10 cellular contexts compared by ENCODE assay signal in the genomic region with DNA sequence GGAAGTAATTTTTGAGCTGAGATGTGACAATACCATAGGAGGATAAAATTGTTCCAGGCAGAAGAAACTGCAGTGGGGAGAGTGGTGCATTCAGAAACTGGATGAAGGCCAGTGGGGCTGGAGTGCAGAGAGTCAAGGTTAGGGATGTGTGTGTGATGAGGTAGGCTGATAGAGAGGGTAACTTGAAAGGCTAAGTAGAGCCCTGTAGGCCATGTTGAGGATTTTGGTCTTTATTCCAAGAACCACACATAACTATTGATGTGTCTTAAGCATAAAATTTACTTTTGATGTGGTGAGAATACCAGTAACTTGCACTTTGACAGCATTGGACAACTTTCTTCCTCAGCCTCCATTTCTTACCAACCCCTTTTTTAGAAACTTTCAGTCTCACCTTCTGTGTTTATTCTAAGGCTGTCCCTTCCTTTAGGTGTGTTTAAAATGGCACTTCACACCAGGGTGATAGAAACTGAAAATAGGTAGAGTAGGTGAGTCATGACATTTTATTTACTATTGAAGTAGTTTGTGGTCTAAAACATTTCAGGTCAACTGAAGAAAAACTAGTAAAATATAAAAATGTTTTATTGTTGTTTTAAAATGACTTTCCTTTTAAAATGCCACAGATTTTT. TPM values are rescaled to one million over a fixed set of nuclear protein-coding genes. Genes with fewer than 3 reads are reported as not detected.
DNase-seq lines count a peak whose midpoint lies in the region; ATAC-seq and TF ChIP-seq lines count a peak whose summit lies in the region.
"Had no signal": no experiment of that assay in that cellular context is flagged by ENCODE, and none has a peak within 500 bp of the region (broad histone marks: within the 10 kb centered on the region; RNA-seq: fewer than 3 reads in every experiment).

No MANE protein-coding gene starts in this region.

- peaks cover 75% of the 10 kb centered on the region for H3K79me2 ChIP-seq in hepatocyte

- H3K36me3 ChIP-seq in hepatocyte (replicated peaks; ENCODE audit: insufficient read depth, low read depth), result no peaks in the 10 kb centered on the region
- H3K36me3 ChIP-seq: BLaER1 had no signal

- H3K4me2 ChIP-seq in hepatocyte, result no peak overlapping the region
- H3K4me2 ChIP-seq: BLaER1 had no signal

- DNase-seq in activated naive CD4-positive, alpha-beta T cell treated with anti-CD3 and anti-CD28 coated beads, Interleukin-2, amount 10 ng/mL, durations not matched to agents 7 days and 5 days, result peak; percentile 26
- DNase-seq in activated naive CD4-positive, alpha-beta T cell (lab: John Stamatoyannopoulos, UW), result no peak
- peak; percentile 72 for DNase-seq in Jurkat, Clone E6-1 (ENCODE audit: low read depth, low spot score)
- DNase-seq in stimulated activated effector memory CD8-positive, alpha-beta T cell treated with anti-CD3 and anti-CD28 coated beads, Interleukin-12 subunit alpha, Interleukin-12 subunit beta, amount 100 ng/mL, for 72 hours (ENCODE audit: low spot score in 2 of 2), result no peak
- DNase-seq in NCI-H2227 (lab: John Stamatoyannopoulos, UW; ENCODE audit: unreplicated experiment), result no peak
- no peak for DNase-seq in GOT3 (lab: John Stamatoyannopoulos, UW)
- no peak for DNase-seq in hepatocyte (ENCODE audit: low spot score)
- DNase-seq: T-cell had no signal

- peaks cover 6% of the 10 kb centered on the region for H3K36me3 Mint-ChIP-seq in activated naive CD4-positive, alpha-beta T cell treated with anti-CD3 and anti-CD28 coated beads, Interleukin-2, amount 10 ng/mL, durations not matched to agents 7 days and 5 days
- no peaks in the 10 kb centered on the region for H3K36me3 Mint-ChIP-seq in stimulated activated effector memory CD8-positive, alpha-beta T cell treated with anti-CD3 and anti-CD28 coated beads, Interleukin-12 subunit alpha, Interleukin-12 subunit beta, amount 100 ng/mL, for 72 hours

- H3K9me3 ChIP-seq in hepatocyte (ENCODE audit: low read depth), result no peaks in the 10 kb centered on the region
- H3K9me3 ChIP-seq: BLaER1 had no signal

- peak overlapping the region; percentile 75 for H3K27ac Mint-ChIP-seq in activated naive CD4-positive, alpha-beta T cell treated with anti-CD3 and anti-CD28 coated beads, Interleukin-2, amount 10 ng/mL, durations not matched to agents 7 days and 5 days
- no peak overlapping the region for H3K27ac Mint-ChIP-seq in stimulated activated effector memory CD8-positive, alpha-beta T cell treated with anti-CD3 and anti-CD28 coated beads, Interleukin-12 subunit alpha, Interleukin-12 subunit beta, amount 100 ng/mL, for 72 hours
- H3K27ac Mint-ChIP-seq: T-cell had no signal

- peak; percentile 92 for ATAC-seq in HG02588 (IDR thresholded peaks at IDR 0.05; ENCODE audit: unreplicated experiment)
- ATAC-seq in stimulated activated effector memory CD8-positive, alpha-beta T cell treated with anti-CD3 and anti-CD28 coated beads, Interleukin-12 subunit alpha, Interleukin-12 subunit beta, amount 100 ng/mL, for 72 hours, result peak; percentile 62

- H3K27ac ChIP-seq in hepatocyte, result no peak overlapping the region
- H3K27ac ChIP-seq: BLaER1 had no signal

- peaks cover 35% of the 10 kb centered on the region for H3K4me1 Mint-ChIP-seq in activated naive CD4-positive, alpha-beta T cell treated with anti-CD3 and anti-CD28 coated beads, Interleukin-2, amount 10 ng/mL, durations not matched to agents 7 days and 5 days
- H3K4me1 Mint-ChIP-seq in stimulated activated effector memory CD8-positive, alpha-beta T cell treated with anti-CD3 and anti-CD28 coated beads, Interleukin-12 subunit alpha, Interleukin-12 subunit beta, amount 100 ng/mL, for 72 hours, result peaks cover 33% of the 10 kb centered on the region

- H3K27me3 Mint-ChIP-seq in activated naive CD4-positive, alpha-beta T cell treated with anti-CD3 and anti-CD28 coated beads, Interleukin-2, amount 10 ng/mL, durations not matched to agents 7 days and 5 days, result no peaks in the 10 kb centered on the region
- H3K27me3 Mint-ChIP-seq: T-cell had no signal

- H3K4me3 ChIP-seq in Jurkat, Clone E6-1 (ENCODE audit: low read length), result no peak overlapping the region
- no peak overlapping the region for H3K4me3 ChIP-seq in hepatocyte
- H3K4me3 ChIP-seq: BLaER1 had no signal

- no peaks in the 10 kb centered on the region for H3K9me3 Mint-ChIP-seq in activated naive CD4-positive, alpha-beta T cell treated with anti-CD3 and anti-CD28 coated beads, Interleukin-2, amount 10 ng/mL, durations not matched to agents 7 days and 5 days
- no peaks in the 10 kb centered on the region for H3K9me3 Mint-ChIP-seq in stimulated activated effector memory CD8-positive, alpha-beta T cell treated with anti-CD3 and anti-CD28 coated beads, Interleukin-12 subunit alpha, Interleukin-12 subunit beta, amount 100 ng/mL, for 72 hours
- H3K9me3 Mint-ChIP-seq: T-cell had no signal

- H3K4me1 ChIP-seq in hepatocyte (ENCODE audit: insufficient read depth), result no peaks in the 10 kb centered on the region
- H3K4me1 ChIP-seq: BLaER1 had no signal

- CTCF ChIA-PET in activated naive CD4-positive, alpha-beta T cell treated with anti-CD3 and anti-CD28 coated beads, Interleukin-2, amount 10 ng/mL, durations not matched to agents 7 days and 5 days (lab: Charles Lee), result no interaction called here

- peaks cover 45% of the 10 kb centered on the region for H4K20me1 ChIP-seq in hepatocyte (ENCODE audit: insufficient read depth, poor library complexity, severe bottlenecking)

- no peak for TF ChIP-seq CTCF in hepatocyte (IDR thresholded peaks at IDR 0.05; ENCODE audit: poor library complexity)

- H2AFZ ChIP-seq in hepatocyte, result no peak overlapping the region

- H3K9me2 ChIP-seq in hepatocyte (replicated peaks; ENCODE audit: insufficient read depth), result no peaks in the 10 kb centered on the region

- H3K27me3 ChIP-seq in hepatocyte, result no peaks in the 10 kb centered on the region
- H3K27me3 ChIP-seq: BLaER1 had no signal

- no peak overlapping the region for H3K4me3 Mint-ChIP-seq in activated naive CD4-positive, alpha-beta T cell treated with anti-CD3 and anti-CD28 coated beads, Interleukin-2, amount 10 ng/mL, durations not matched to agents 7 days and 5 days
- H3K4me3 Mint-ChIP-seq in stimulated activated effector memory CD8-positive, alpha-beta T cell treated with anti-CD3 and anti-CD28 coated beads, Interleukin-12 subunit alpha, Interleukin-12 subunit beta, amount 100 ng/mL, for 72 hours, result no peak overlapping the region

RNA-seq across cellular contexts. Expression of gene MTX2, which starts 22.6 kb away (rescaled TPM):
- polyA plus RNA-seq in Jurkat, Clone E6-1 (2012; ENCODE audit: insufficient read depth, insufficient read length), result 103 TPM
- 38.6 and 42.5 TPM in 2 replicates for total RNA-seq in hepatocyte
- 54.8 and 61.5 TPM in 2 replicates for polyA plus RNA-seq in hepatocyte

Comparison
In these comparisons a context has a peak if more than half of its experiments do, and no peak if none do; other contexts are left out.
1. DNase-seq: peak in activated naive CD4-positive, alpha-beta T cell treated with anti-CD3 and anti-CD28 coated beads, Interleukin-2, amount 10 ng/mL, durations not matched to agents 7 days and 5 days (single experiment) and Jurkat, Clone E6-1 (single experiment); none in activated naive CD4-positive, alpha-beta T cell (0 of 4), stimulated activated effector memory CD8-positive, alpha-beta T cell treated with anti-CD3 and anti-CD28 coated beads, Interleukin-12 subunit alpha, Interleukin-12 subunit beta, amount 100 ng/mL, for 72 hours (0 of 2), NCI-H2227 (single experiment), GOT3 (single experiment) and hepatocyte (single experiment).